Comparison of ENCODE assay signal across 9 cellular contexts in the genomic region with DNA sequence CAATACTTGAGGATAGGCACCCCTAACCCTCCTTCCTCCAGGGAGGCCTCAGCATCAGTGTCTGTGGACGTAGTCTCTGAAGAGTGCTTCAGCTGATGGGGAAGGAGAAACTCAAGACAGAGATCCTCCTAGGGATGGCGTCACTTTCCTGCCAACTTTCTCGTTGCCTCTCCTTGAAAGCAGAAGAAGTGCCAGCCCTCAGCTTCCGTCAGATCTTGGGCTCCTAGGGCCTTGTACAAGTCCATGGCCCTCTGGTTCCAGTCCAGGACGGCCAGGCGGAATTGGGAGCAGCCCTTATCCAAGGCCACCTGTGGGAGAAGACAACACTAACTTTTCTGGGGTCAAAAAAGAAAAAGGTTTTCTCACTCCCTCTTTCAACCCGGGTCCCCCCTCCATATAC. TPM values are rescaled to one million over a fixed set of nuclear protein-coding genes. Genes with fewer than 3 reads are reported as not detected.
DNase-seq lines count a peak whose midpoint lies in the region; ATAC-seq and TF ChIP-seq lines count a peak whose summit lies in the region.
"Had no signal": no experiment of that assay in that cellular context is flagged by ENCODE, and none has a peak within 500 bp of the region (broad histone marks: within the 10 kb centered on the region; RNA-seq: fewer than 3 reads in every experiment).

No MANE protein-coding gene starts in this region.

- H3K36me3 Mint-ChIP-seq in GM23338 (ENCODE audit: low read depth), result peaks cover 13% of the 10 kb centered on the region; the same call in 2 of the 3 replicates
- no peaks in the 10 kb centered on the region for H3K36me3 Mint-ChIP-seq in T-helper 17 cell (ENCODE audit: low read depth)

- no peak for TF ChIP-seq CTCF in GM23338 (conservative IDR thresholded peaks at IDR 0.05; ENCODE audit: low read depth in 2 of 2)
- TF ChIP-seq CTCF in fibroblast of pulmonary artery (IDR thresholded peaks at IDR 0.05; ENCODE audit: low read length, missing control alignments), result no peak

- no peaks in the 10 kb centered on the region for H3K9me3 ChIP-seq in T-helper 17 cell (ENCODE audit: control insufficient read depth, low read length, poor library complexity, severe bottlenecking)

- no peaks in the 10 kb centered on the region for H3K9me3 Mint-ChIP-seq in GM23338

- peaks cover 7% of the 10 kb centered on the region for H3K4me1 ChIP-seq in GM23338 (ENCODE audit: insufficient read depth)

- peaks cover 13% of the 10 kb centered on the region for H3K27me3 Mint-ChIP-seq in GM23338 (ENCODE audit: insufficient read depth, low read depth, poor library complexity)
- no peaks in the 10 kb centered on the region for H3K27me3 Mint-ChIP-seq in T-helper 17 cell

- H3K27ac Mint-ChIP-seq in GM23338 (0 out of 2 replicates have a peak overlapping the region, but pooled peaks have one; percentile 53), T-helper 17 cell (peak overlapping the region; percentile 85)

- no peaks in the 10 kb centered on the region for H3K9me2 ChIP-seq in GM23338 (ENCODE audit: insufficient read depth)

- H3K4me3 ChIP-seq in GM23338, result peak overlapping the region; percentile 97; the same call in 1 of the 2 replicates
- H3K4me3 ChIP-seq in fibroblast of pulmonary artery (replicated peaks; ENCODE audit: low read depth, low read length), result peak overlapping the region; percentile 91

- H2AFZ ChIP-seq in GM23338, result no peak overlapping the region

- H4K20me1 ChIP-seq in GM23338 (replicated peaks; ENCODE audit: insufficient read depth), result no peaks in the 10 kb centered on the region

- in situ Hi-C loops in KBM-7 (cut with MboI; ENCODE audit: low pct_unique_long_range_greater_than_20kb, low sequenced_read_pairs), result no loop called here

- H3K79me2 ChIP-seq in GM23338 (replicated peaks; ENCODE audit: insufficient read depth), result peaks cover 4% of the 10 kb centered on the region; the same call in 1 of the 2 replicates

- peaks cover 11% of the 10 kb centered on the region; the same call in 1 of the 2 replicates for H3F3A ChIP-seq in GM23338 (replicated peaks; ENCODE audit: low read depth)

- no peak for DNase-seq in GM23338 (ENCODE audit: low spot score)
- no peak for DNase-seq in T-helper 17 cell
- DNase-seq in fibroblast of pulmonary artery (ENCODE audit: low read depth), result no peak
- DNase-seq in pons (ENCODE audit: low spot score), result peak; percentile 46
- DNase-seq in KBM-7, result no peak
- DNase-seq in NCI-H82 treated with DMSO at 0.1 percent for 48 hours (lab: John Stamatoyannopoulos, UW; ENCODE audit: unreplicated experiment), result no peak
- no peak for DNase-seq in NCI-H1417 (lab: John Stamatoyannopoulos, UW)
- DNase-seq: activated CD8-positive, alpha-beta memory T cell treated with anti-CD3 and anti-CD28 coated beads, Interleukin-2, amount 50 U/mL, for 4 hours had no signal

- H3K36me3 ChIP-seq in GM23338 (ENCODE audit: insufficient read depth), result no peaks in the 10 kb centered on the region

- H3K4me3 Mint-ChIP-seq in GM23338 (peak overlapping the region; percentile 90), T-helper 17 cell (peak overlapping the region; percentile 88)

- peaks cover 9% of the 10 kb centered on the region for H3K4me1 Mint-ChIP-seq in GM23338
- H3K4me1 Mint-ChIP-seq in T-helper 17 cell, result peaks cover 13% of the 10 kb centered on the region

- no peaks in the 10 kb centered on the region for H3K27me3 ChIP-seq in GM23338 (ENCODE audit: insufficient read depth)

- peak overlapping the region; percentile 90 for H3K4me2 ChIP-seq in GM23338

- ATAC-seq in GM23338, result no peak
- no peak for ATAC-seq in T-helper 17 cell
- ATAC-seq in GM19395 (IDR thresholded peaks at IDR 0.05; ENCODE audit: unreplicated experiment), result no peak

- H3K27ac ChIP-seq in GM23338 (ENCODE audit: low read depth), result no peak overlapping the region

TF ChIP-seq in GM23338, 12 proteins besides CTCF, POLR2A, EP300 and RAD21:
- no peak for TF ChIP-seq ZNF331 (CRISPR knock-in tag; IDR thresholded peaks at IDR 0.05; ENCODE audit: low read depth)
- no peak for TF ChIP-seq EZH2phosphoT487 (IDR thresholded peaks at IDR 0.05; ENCODE audit: unreplicated experiment)

RNA-seq across cellular contexts. Expression of gene SAT2, which starts 1.3 kb away (rescaled TPM):
- total RNA-seq in GM23338 (2014; rRNA removed; shearing (Covaris generic)), result 52.7 and 56.7 TPM in 2 replicates
- 69.4 and 74.4 TPM in 2 replicates for polyA plus RNA-seq in GM23338 (2016; fragmentation: Nextera tagmentation; extraction: Ambion mirVana)
- total RNA-seq in T-helper 17 cell, result 10 to 100 TPM; 39.1 to 42.9 TPM

RNA-seq across cellular contexts. Expression of gene SHBG, which starts 3.6 kb away (rescaled TPM):
- total RNA-seq in GM23338 (2014; rRNA removed; shearing (Covaris generic)), result 0.38 and 0.66 TPM in 2 replicates
- 0.48 and 0.90 TPM in 2 replicates for polyA plus RNA-seq in GM23338 (2016; fragmentation: Nextera tagmentation; extraction: Ambion mirVana)
- under 1 TPM in 1 of 2 donors, not detected in 1; 0.40 TPM for total RNA-seq in T-helper 17 cell

RNA-seq across cellular contexts. Expression of gene FXR2, which starts 11.6 kb away (rescaled TPM):
- total RNA-seq in GM23338 (2014; rRNA removed; shearing (Covaris generic)), result 20.3 and 24.4 TPM in 2 replicates
- polyA plus RNA-seq in GM23338 (2016; fragmentation: Nextera tagmentation; extraction: Ambion mirVana), result 8.6 and 10.9 TPM in 2 replicates
- 10 to 100 TPM; 22.3 to 23.4 TPM for total RNA-seq in T-helper 17 cell

RNA-seq across cellular contexts. Expression of gene ATP1B2, which starts 24.4 kb away (rescaled TPM):
- 11.2 and 14.9 TPM in 2 replicates for total RNA-seq in GM23338 (2014; rRNA removed; shearing (Covaris generic))
- 33.1 and 35.3 TPM in 2 replicates for polyA plus RNA-seq in GM23338 (2016; fragmentation: Nextera tagmentation; extraction: Ambion mirVana)
- total RNA-seq in T-helper 17 cell, result under 1 TPM in 1 of 2 donors, not detected in 1; 0.15 TPM

RNA-seq across cellular contexts. Expression of gene SOX15, which starts 36.4 kb away (rescaled TPM):
- total RNA-seq in GM23338 (2014; rRNA removed; shearing (Covaris generic)), result 23.6 and 43.0 TPM in 2 replicates
- polyA plus RNA-seq in GM23338 (2016; fragmentation: Nextera tagmentation; extraction: Ambion mirVana), result 29.9 and 37.7 TPM in 2 replicates
- not detected for total RNA-seq in T-helper 17 cell
